7 cellular contexts compared by ENCODE assay signal in genomic region chr3:129690406-129690805, GRCh38.
A peak's percentile ranks its signal among the peaks of the same experiment; 100 is the strongest.
DNase-seq lines count a peak whose midpoint lies in the region; ATAC-seq, FAIRE-seq and TF ChIP-seq lines count a peak whose summit lies in the region.

No MANE protein-coding gene starts in this region.

- no peaks in the 10 kb centered on the region for H3K27me3 ChIP-seq in adipocyte (replicated peaks; ENCODE audit: control insufficient read depth, insufficient read depth, low read length)
- H3K27me3 ChIP-seq in hepatocyte = no peaks in the 10 kb centered on the region
- H3K27me3 ChIP-seq in small intestine (ENCODE audit: control insufficient read depth in 2 of 2, insufficient read depth in 2 of 2, low read length in 2 of 2) = no peaks in the 10 kb centered on the region

- H3K9me3 ChIP-seq in adipocyte (ENCODE audit: control insufficient read depth, low read length) (no peaks in the 10 kb centered on the region), hepatocyte (ENCODE audit: low read depth) (no peaks in the 10 kb centered on the region), small intestine (ENCODE audit: control insufficient read depth, low read depth) (no peaks in the 10 kb centered on the region)

- peaks cover 6% of the 10 kb centered on the region for H3K36me3 ChIP-seq in adipocyte (ENCODE audit: control insufficient read depth, insufficient read depth, low read length, severe bottlenecking)
- no peaks in the 10 kb centered on the region for H3K36me3 ChIP-seq in hepatocyte (replicated peaks; ENCODE audit: insufficient read depth, low read depth)
- peaks cover 1 to 2% of the 10 kb centered on the region in 2 donors for H3K36me3 ChIP-seq in small intestine (ENCODE audit: control insufficient read depth in 2 of 2, insufficient read depth in 2 of 2, low read length in 2 of 2)

- H3K4me1 ChIP-seq in adipocyte (ENCODE audit: control insufficient read depth, insufficient read depth, low read length) (peaks cover 27% of the 10 kb centered on the region), hepatocyte (ENCODE audit: insufficient read depth) (peaks cover 13% of the 10 kb centered on the region), small intestine (ENCODE audit: control insufficient read depth in 2 of 2, insufficient read depth in 1 of 2, low read depth in 1 of 2, low read length in 1 of 2) (no peaks in the 10 kb centered on the region)

- peaks cover 38% of the 10 kb centered on the region for H3K79me2 ChIP-seq in hepatocyte

- H3K27ac ChIP-seq in hepatocyte = no peak overlapping the region
- peak overlapping the region in 1 of 2 donors; percentile 11 for H3K27ac ChIP-seq in small intestine (ENCODE audit: low read depth in 1 of 2, low read length in 1 of 2)

- TF ChIP-seq CTCF in hepatocyte (IDR thresholded peaks at IDR 0.05; ENCODE audit: poor library complexity) = no peak

- H3K9ac ChIP-seq in adipocyte (ENCODE audit: low read length) = no peak overlapping the region

- FAIRE-seq in small intestine (lab: Jason Lieb, UNC) = peak; percentile 65

- H3K4me3 ChIP-seq in adipocyte (ENCODE audit: low read length) (no peak overlapping the region), hepatocyte (no peak overlapping the region), small intestine (ENCODE audit: low read depth in 1 of 2, low read length in 2 of 2) (no peak overlapping the region)

- H2AFZ ChIP-seq in hepatocyte = no peak overlapping the region

- H3K9me2 ChIP-seq in hepatocyte (replicated peaks; ENCODE audit: insufficient read depth) = no peaks in the 10 kb centered on the region

- H4K20me1 ChIP-seq in hepatocyte (ENCODE audit: insufficient read depth, poor library complexity, severe bottlenecking) = peaks cover 6% of the 10 kb centered on the region

- H3K4me2 ChIP-seq in hepatocyte = no peak overlapping the region

- peak; percentile 69 for DNase-seq in Daoy (ENCODE audit: low read depth)
- peak; percentile 39 for DNase-seq in HS-5 (ENCODE audit: low read depth)
- peak; percentile 42 for DNase-seq in NCI-H748 treated with DMSO at 0.1 percent for 48 hours (lab: John Stamatoyannopoulos, UW)
- peak; percentile 50 for DNase-seq in adipocyte (ENCODE audit: low read depth)
- DNase-seq in hepatocyte (ENCODE audit: low spot score) = peak; percentile 49
- DNase-seq in small intestine = peak; percentile 84

- ATAC-seq in GM19395 (IDR thresholded peaks at IDR 0.05; ENCODE audit: unreplicated experiment) = peak; percentile 63
